ENCODE assay signal across 8 cellular contexts in genomic region chr1:246450485-246451251, GRCh38. TPM values are rescaled to one million over a fixed set of nuclear protein-coding genes. Genes with fewer than 3 reads are reported as not detected.
A peak's percentile ranks its signal among the peaks of the same experiment; 100 is the strongest.
DNase-seq lines count a peak whose midpoint lies in the region; ATAC-seq and TF ChIP-seq lines count a peak whose summit lies in the region.

No MANE protein-coding gene starts in this region.

- H3K27ac ChIP-seq in ascending aorta (no peak overlapping the region), uterus (no peak overlapping the region)

- no peak for TF ChIP-seq POLR2A in uterus (IDR thresholded peaks at IDR 0.05)

- H3K36me3 ChIP-seq in ascending aorta, result no peaks in the 10 kb centered on the region
- H3K36me3 ChIP-seq in kidney epithelial cell (ENCODE audit: control insufficient read depth, insufficient read depth, low read length), result no peaks in the 10 kb centered on the region
- no peaks in the 10 kb centered on the region for H3K36me3 ChIP-seq in uterus

- H3K4me3 ChIP-seq in ascending aorta (no peak overlapping the region), kidney epithelial cell (ENCODE audit: low read depth, low read length) (no peak overlapping the region), uterus (no peak overlapping the region)

- DNase-seq in AG20443 (ENCODE audit: low spot score) (peak; percentile 42), NCI-H2107 (lab: John Stamatoyannopoulos, UW) (peak; percentile 12), ascending aorta (ENCODE audit: low spot score in 2 of 2) (no peak), kidney epithelial cell (ENCODE audit: low read depth) (no peak), uterus (no peak)
- no peak for DNase-seq in effector CD8-positive, alpha-beta T cell (lab: John Stamatoyannopoulos, UW)

- H3K27me3 ChIP-seq in ascending aorta, result no peaks in the 10 kb centered on the region
- H3K27me3 ChIP-seq in kidney epithelial cell (ENCODE audit: control insufficient read depth, insufficient read depth, low read length), result no peaks in the 10 kb centered on the region
- H3K27me3 ChIP-seq in uterus, result no peaks in the 10 kb centered on the region

- intact Hi-C loops in ascending aorta (cut with DNase I) (no loop called here), uterus (cut with DNase I; ENCODE audit: low total_unique reads) (no loop called here)

- H3K4me1 ChIP-seq in ascending aorta (no peaks in the 10 kb centered on the region), uterus (no peaks in the 10 kb centered on the region)

- TF ChIP-seq CTCF in ascending aorta (IDR thresholded peaks at IDR 0.05) (peak in 2 of 3 experiments; percentile 25 to 49), kidney epithelial cell (IDR thresholded peaks at IDR 0.05; ENCODE audit: insufficient read depth, low read length, poor library complexity, severe bottlenecking) (peak; percentile 48), uterus (IDR thresholded peaks at IDR 0.05) (peak; percentile 20 to 52 (median 31))

- H3K9me3 ChIP-seq in ascending aorta, result no peaks in the 10 kb centered on the region
- H3K9me3 ChIP-seq in uterus, result no peaks in the 10 kb centered on the region

- peak; percentile 58 for ATAC-seq in GM18907 (IDR thresholded peaks at IDR 0.05; ENCODE audit: unreplicated experiment)
- no peak for ATAC-seq in GM19023 (IDR thresholded peaks at IDR 0.05; ENCODE audit: unreplicated experiment)

RNA-seq across cellular contexts. Expression of gene SMYD3, which starts 56.4 kb away (rescaled TPM):
- total RNA-seq in ascending aorta, result 0.32 TPM
- 20.6 and 29.2 TPM in 2 replicates for total RNA-seq in kidney epithelial cell
- total RNA-seq in uterus, result 10 to 100 TPM; 10.5 to 36.4 (median 22.5) TPM

Comparison
In these comparisons a context has a peak if more than half of its experiments do, and no peak if none do; other contexts are left out.
1. DNase-seq: peak in AG20443 (single experiment) and NCI-H2107 (single experiment); none in ascending aorta (0 of 2), kidney epithelial cell (single experiment), uterus (0 of 2) and effector CD8-positive, alpha-beta T cell (single experiment).
2. Peak in every context shown above with its lines, with median percentiles within 50 percentile points of each other: CTCF ChIP-seq.